In genomic region chr4:37623125-37623524, GRCh38 we compare ENCODE assay signal across 28 cellular contexts.
"Had no signal": no experiment of that assay in that cellular context is flagged by ENCODE, and none has a peak within 500 bp of the region (broad histone marks: within the 10 kb centered on the region; RNA-seq: fewer than 3 reads in every experiment).

No MANE protein-coding gene starts in this region.

- H3K9ac ChIP-seq: parathyroid adenoma had no signal

- H3K4me3 ChIP-seq: colonic mucosa, dorsolateral prefrontal cortex, gastroesophageal sphincter, heart right ventricle, thoracic aorta, upper lobe of left lung had no signal

- DNase-seq: activated CD4-positive, alpha-beta memory T cell treated with anti-CD3 and anti-CD28 coated beads, Interleukin-2, amount 10 ng/mL, durations not matched to agents 7 days and 5 days; activated CD4-positive, alpha-beta T cell treated with anti-CD3 and anti-CD28 coated beads, Interleukin-2, amount 10 ng/mL, durations not matched to agents 24 days and 14 days; activated effector memory CD4-positive, alpha-beta T cell treated with Interleukin-2 at 50 U/mL for 16 hours; activated naive CD4-positive, alpha-beta T cell treated with anti-CD3 and anti-CD28 coated beads for 36 hours; activated naive CD8-positive, alpha-beta T cell treated with anti-CD3 and anti-CD28 coated beads, Interleukin-2, amount 10 ng/mL, durations not matched to agents 7 days and 5 days; activated T-cell treated with anti-CD3 and anti-CD28 coated beads, Interleukin-2, amount 50 U/mL, for 72 hours; amniotic stem cell; caudate nucleus; colonic mucosa; dorsolateral prefrontal cortex; effector memory CD8-positive, alpha-beta T cell; heart right ventricle; kidney; nephron progenitor cell; nucleus accumbens; stimulated activated CD4-positive, alpha-beta T cell treated with anti-CD3 and anti-CD28 coated beads, Interleukin-4, amount 100 ng/mL, for 24 hours; stimulated activated naive CD4-positive, alpha-beta T cell treated with Interleukin-2 at 50 U/mL for 16 hours; upper lobe of left lung had no signal

- H3K27ac Mint-ChIP-seq: activated CD4-positive, alpha-beta memory T cell treated with anti-CD3 and anti-CD28 coated beads, Interleukin-2, amount 10 ng/mL, durations not matched to agents 7 days and 5 days; activated CD4-positive, alpha-beta T cell treated with anti-CD3 and anti-CD28 coated beads, Interleukin-2, amount 10 ng/mL, durations not matched to agents 24 days and 14 days; activated naive CD4-positive, alpha-beta T cell treated with anti-CD3 and anti-CD28 coated beads for 36 hours; activated naive CD8-positive, alpha-beta T cell treated with anti-CD3 and anti-CD28 coated beads, Interleukin-2, amount 10 ng/mL, durations not matched to agents 7 days and 5 days; activated T-cell treated with anti-CD3 and anti-CD28 coated beads, Interleukin-2, amount 50 U/mL, for 72 hours; memory B cell; T-helper 2 cell treated with Interferon-gamma antibody and Interleukin-4, amounts not matched to agents 5 μg/mL and 100 μg/mL, for 36 hours had no signal

- H3K27me3 ChIP-seq: colonic mucosa, dorsolateral prefrontal cortex, gastroesophageal sphincter, heart right ventricle, upper lobe of left lung had no signal

- H3K4me1 Mint-ChIP-seq: activated CD4-positive, alpha-beta memory T cell treated with anti-CD3 and anti-CD28 coated beads, Interleukin-2, amount 10 ng/mL, durations not matched to agents 7 days and 5 days; activated CD4-positive, alpha-beta T cell treated with anti-CD3 and anti-CD28 coated beads, Interleukin-2, amount 10 ng/mL, durations not matched to agents 24 days and 14 days; memory B cell had no signal

- H3K79me2 ChIP-seq: parathyroid adenoma had no signal

- ATAC-seq: activated CD4-positive, CD25-positive, alpha-beta regulatory T cell treated with anti-CD3 and anti-CD28 coated beads, Interleukin-2, amount 50 U/mL, for 24 hours; activated T-cell treated with anti-CD3 and anti-CD28 coated beads, Interleukin-2, amount 50 U/mL, for 72 hours; effector memory CD8-positive, alpha-beta T cell; esophagus mucosa; gastroesophageal sphincter; SK-N-SH treated with all-trans-retinoic acid at 6 μM for 48 hours had no signal

- H3K27me3 Mint-ChIP-seq: activated CD4-positive, alpha-beta memory T cell treated with anti-CD3 and anti-CD28 coated beads, Interleukin-2, amount 10 ng/mL, durations not matched to agents 7 days and 5 days; activated CD4-positive, alpha-beta T cell treated with anti-CD3 and anti-CD28 coated beads, Interleukin-2, amount 10 ng/mL, durations not matched to agents 24 days and 14 days; activated naive CD8-positive, alpha-beta T cell treated with anti-CD3 and anti-CD28 coated beads, Interleukin-2, amount 10 ng/mL, durations not matched to agents 7 days and 5 days; effector memory CD8-positive, alpha-beta T cell; memory B cell had no signal

- H3K9me3 Mint-ChIP-seq: activated CD4-positive, alpha-beta memory T cell treated with anti-CD3 and anti-CD28 coated beads, Interleukin-2, amount 10 ng/mL, durations not matched to agents 7 days and 5 days; activated CD4-positive, alpha-beta T cell treated with anti-CD3 and anti-CD28 coated beads, Interleukin-2, amount 10 ng/mL, durations not matched to agents 24 days and 14 days; activated naive CD4-positive, alpha-beta T cell treated with anti-CD3 and anti-CD28 coated beads for 36 hours; activated naive CD8-positive, alpha-beta T cell treated with anti-CD3 and anti-CD28 coated beads, Interleukin-2, amount 10 ng/mL, durations not matched to agents 7 days and 5 days; activated T-cell treated with anti-CD3 and anti-CD28 coated beads, Interleukin-2, amount 50 U/mL, for 72 hours; effector memory CD8-positive, alpha-beta T cell; memory B cell; nephron progenitor cell; T-helper 2 cell treated with Interferon-gamma antibody and Interleukin-4, amounts not matched to agents 5 μg/mL and 100 μg/mL, for 36 hours had no signal

- FAIRE-seq: endothelial cell of umbilical vein, kidney had no signal

- H3K9me3 ChIP-seq: colonic mucosa, gastroesophageal sphincter, heart right ventricle, thoracic aorta, upper lobe of left lung had no signal

- H2AFZ ChIP-seq: parathyroid adenoma had no signal

- H3K4me3 Mint-ChIP-seq: activated CD4-positive, alpha-beta memory T cell treated with anti-CD3 and anti-CD28 coated beads, Interleukin-2, amount 10 ng/mL, durations not matched to agents 7 days and 5 days; activated CD4-positive, alpha-beta T cell treated with anti-CD3 and anti-CD28 coated beads, Interleukin-2, amount 10 ng/mL, durations not matched to agents 24 days and 14 days; activated naive CD4-positive, alpha-beta T cell treated with anti-CD3 and anti-CD28 coated beads for 36 hours; activated naive CD8-positive, alpha-beta T cell treated with anti-CD3 and anti-CD28 coated beads, Interleukin-2, amount 10 ng/mL, durations not matched to agents 7 days and 5 days; activated T-cell treated with anti-CD3 and anti-CD28 coated beads, Interleukin-2, amount 50 U/mL, for 72 hours; effector memory CD8-positive, alpha-beta T cell; memory B cell; nephron progenitor cell; T-helper 2 cell treated with Interferon-gamma antibody and Interleukin-4, amounts not matched to agents 5 μg/mL and 100 μg/mL, for 36 hours had no signal

- H3K27ac ChIP-seq: colonic mucosa, dorsolateral prefrontal cortex, gastroesophageal sphincter, heart right ventricle, parathyroid adenoma, thoracic aorta, upper lobe of left lung, VCaP had no signal

- H3K36me3 ChIP-seq: colonic mucosa, thoracic aorta had no signal

- H3K4me1 ChIP-seq: colonic mucosa, parathyroid adenoma, upper lobe of left lung had no signal
